ENCODE assay signal across 1 cellular context in the genomic region with DNA sequence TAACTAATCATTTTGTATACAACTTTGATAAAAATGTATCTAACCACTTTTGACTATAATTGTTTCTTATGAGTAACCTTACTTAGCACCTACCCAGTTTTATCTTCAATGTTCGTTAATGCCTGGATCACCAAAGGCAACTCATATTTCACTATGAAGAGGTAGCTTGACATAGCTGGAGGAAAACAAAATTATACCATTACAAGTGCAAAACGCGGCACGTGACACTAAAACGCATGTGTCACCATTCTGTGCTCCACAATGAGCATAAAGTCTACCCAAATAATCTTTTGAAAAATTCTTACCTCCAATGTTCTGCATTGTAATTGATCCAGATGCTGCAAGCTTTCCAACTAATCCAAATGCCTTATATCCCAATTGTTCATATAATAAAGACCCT.
TF ChIP-seq lines count a peak whose summit lies in the region.

No MANE protein-coding gene starts in this region.

TF ChIP-seq in SK-N-SH treated with all-trans-retinoic acid at 6 μM for 48 hours, 23 proteins besides CTCF, POLR2A, EP300 and RAD21 (continued from another document):
- TF ChIP-seq, protein P1, sequence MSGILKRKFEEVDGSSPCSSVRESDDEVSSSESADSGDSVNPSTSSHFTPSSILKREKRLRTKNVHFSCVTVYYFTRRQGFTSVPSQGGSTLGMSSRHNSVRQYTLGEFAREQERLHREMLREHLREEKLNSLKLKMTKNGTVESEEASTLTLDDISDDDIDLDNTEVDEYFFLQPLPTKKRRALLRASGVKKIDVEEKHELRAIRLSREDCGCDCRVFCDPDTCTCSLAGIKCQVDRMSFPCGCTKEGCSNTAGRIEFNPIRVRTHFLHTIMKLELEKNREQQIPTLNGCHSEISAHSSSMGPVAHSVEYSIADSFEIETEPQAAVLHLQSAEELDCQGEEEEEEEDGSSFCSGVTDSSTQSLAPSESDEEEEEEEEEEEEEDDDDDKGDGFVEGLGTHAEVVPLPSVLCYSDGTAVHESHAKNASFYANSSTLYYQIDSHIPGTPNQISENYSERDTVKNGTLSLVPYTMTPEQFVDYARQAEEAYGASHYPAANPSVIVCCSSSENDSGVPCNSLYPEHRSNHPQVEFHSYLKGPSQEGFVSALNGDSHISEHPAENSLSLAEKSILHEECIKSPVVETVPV (CRISPR knock-in tag; IDR thresholded peaks at IDR 0.05): no peak
- TF ChIP-seq, protein P2, sequence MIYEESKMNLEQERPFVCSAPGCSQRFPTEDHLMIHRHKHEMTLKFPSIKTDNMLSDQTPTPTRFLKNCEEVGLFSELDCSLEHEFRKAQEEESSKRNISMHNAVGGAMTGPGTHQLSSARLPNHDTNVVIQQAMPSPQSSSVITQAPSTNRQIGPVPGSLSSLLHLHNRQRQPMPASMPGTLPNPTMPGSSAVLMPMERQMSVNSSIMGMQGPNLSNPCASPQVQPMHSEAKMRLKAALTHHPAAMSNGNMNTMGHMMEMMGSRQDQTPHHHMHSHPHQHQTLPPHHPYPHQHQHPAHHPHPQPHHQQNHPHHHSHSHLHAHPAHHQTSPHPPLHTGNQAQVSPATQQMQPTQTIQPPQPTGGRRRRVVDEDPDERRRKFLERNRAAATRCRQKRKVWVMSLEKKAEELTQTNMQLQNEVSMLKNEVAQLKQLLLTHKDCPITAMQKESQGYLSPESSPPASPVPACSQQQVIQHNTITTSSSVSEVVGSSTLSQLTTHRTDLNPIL (CRISPR knock-in tag; IDR thresholded peaks at IDR 0.05; ENCODE audit: low read depth): no peak
- TF ChIP-seq PPARA (CRISPR knock-in tag; IDR thresholded peaks at IDR 0.05; ENCODE audit: borderline replicate concordance): no peak
- no peak for TF ChIP-seq ZNF565 (CRISPR knock-in tag; conservative IDR thresholded peaks at IDR 0.05; ENCODE audit: low read depth)
- no peak for TF ChIP-seq ZFP30 (CRISPR knock-in tag; IDR thresholded peaks at IDR 0.05)
- no peak for TF ChIP-seq RARB (CRISPR knock-in tag; IDR thresholded peaks at IDR 0.05)
- no peak for TF ChIP-seq ZNF8 (CRISPR knock-in tag; IDR thresholded peaks at IDR 0.05)
- no peak for TF ChIP-seq TOX (CRISPR knock-in tag; IDR thresholded peaks at IDR 0.05; ENCODE audit: borderline replicate concordance)
- TF ChIP-seq CSDC2 (CRISPR knock-in tag; IDR thresholded peaks at IDR 0.05): no peak
- TF ChIP-seq, protein P3, sequence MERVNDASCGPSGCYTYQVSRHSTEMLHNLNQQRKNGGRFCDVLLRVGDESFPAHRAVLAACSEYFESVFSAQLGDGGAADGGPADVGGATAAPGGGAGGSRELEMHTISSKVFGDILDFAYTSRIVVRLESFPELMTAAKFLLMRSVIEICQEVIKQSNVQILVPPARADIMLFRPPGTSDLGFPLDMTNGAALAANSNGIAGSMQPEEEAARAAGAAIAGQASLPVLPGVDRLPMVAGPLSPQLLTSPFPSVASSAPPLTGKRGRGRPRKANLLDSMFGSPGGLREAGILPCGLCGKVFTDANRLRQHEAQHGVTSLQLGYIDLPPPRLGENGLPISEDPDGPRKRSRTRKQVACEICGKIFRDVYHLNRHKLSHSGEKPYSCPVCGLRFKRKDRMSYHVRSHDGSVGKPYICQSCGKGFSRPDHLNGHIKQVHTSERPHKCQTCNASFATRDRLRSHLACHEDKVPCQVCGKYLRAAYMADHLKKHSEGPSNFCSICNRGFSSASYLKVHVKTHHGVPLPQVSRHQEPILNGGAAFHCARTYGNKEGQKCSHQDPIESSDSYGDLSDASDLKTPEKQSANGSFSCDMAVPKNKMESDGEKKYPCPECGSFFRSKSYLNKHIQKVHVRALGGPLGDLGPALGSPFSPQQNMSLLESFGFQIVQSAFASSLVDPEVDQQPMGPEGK (CRISPR knock-in tag; IDR thresholded peaks at IDR 0.05; ENCODE audit: borderline replicate concordance): no peak
- TF ChIP-seq BACH2 (CRISPR knock-in tag; IDR thresholded peaks at IDR 0.05; ENCODE audit: borderline replicate concordance): no peak
- no peak for TF ChIP-seq TCF4 (CRISPR knock-in tag; IDR thresholded peaks at IDR 0.05; ENCODE audit: borderline replicate concordance)
- no peak for TF ChIP-seq ZC3H10 (CRISPR knock-in tag; IDR thresholded peaks at IDR 0.05)
- no peak for TF ChIP-seq OSR1 (CRISPR knock-in tag; IDR thresholded peaks at IDR 0.05)
TF ChIP-seq in SK-N-SH treated with all-trans-retinoic acid at 6 μM for 48 hours: peak in this region for 0.
